In the genomic region with DNA sequence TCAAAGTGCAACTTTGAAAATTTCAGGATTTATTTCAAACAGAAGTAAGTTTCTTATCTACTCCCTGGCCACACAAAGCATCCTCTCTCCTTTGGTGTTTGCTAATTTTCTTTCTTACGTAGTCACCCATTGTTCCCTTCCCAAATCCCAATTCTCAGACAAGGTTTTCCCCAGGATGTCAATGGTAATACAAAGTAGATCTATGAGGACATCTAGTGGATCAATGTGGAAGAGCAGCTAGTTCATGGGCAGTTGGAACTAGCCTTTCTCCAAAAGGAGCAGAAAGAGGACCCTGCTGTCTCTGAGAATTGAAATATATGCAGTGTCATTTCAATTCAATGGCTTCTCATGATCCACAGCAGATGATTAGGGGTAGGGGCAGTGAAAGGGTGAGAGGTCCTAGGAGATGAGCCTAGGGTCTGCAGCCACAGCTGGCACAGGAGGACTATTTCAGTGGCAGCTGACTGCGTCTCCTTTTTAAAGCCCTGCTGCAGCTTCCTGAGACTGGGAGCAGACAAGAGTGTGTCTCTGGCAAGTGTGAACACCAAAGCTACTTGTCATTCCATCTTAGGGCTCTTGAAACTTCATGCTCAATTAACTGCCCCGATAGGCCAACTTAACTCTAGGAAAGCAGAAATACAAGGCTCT, we compare ENCODE assay signal across 8 cellular contexts.
DNase-seq lines count a peak whose midpoint lies in the region; ATAC-seq, FAIRE-seq and TF ChIP-seq lines count a peak whose summit lies in the region.

No MANE protein-coding gene starts in this region.

- no peaks in the 10 kb centered on the region for H3K9me3 ChIP-seq in transverse colon

- peak overlapping the region in 2 of 5 experiments; percentile 4 to 14 for H3K27ac Mint-ChIP-seq in brain

- DNase-seq in AML-193 (lab: John Stamatoyannopoulos, UW) (peak; percentile 19 to 32), NCI-H1930 (lab: John Stamatoyannopoulos, UW) (peak; percentile 13 to 21), transverse colon (no peak)

- peak overlapping the region in 1 of 4 donors; percentile 3 for H3K27ac ChIP-seq in transverse colon

- in situ Hi-C loops in transverse colon (cut with MboI; ENCODE audit: low pct_ligation_motif_present in 1 of 4, low pct_unique_long_range_greater_than_20kb in 1 of 4, low sequenced_read_pairs in 3 of 4) = no loop called here

- WGBS in transverse colon (ENCODE audit: low coverage in 1 of 2), 2 donors = 14 to 52% methylated on average over 1 to 3 of the region's 3 CpGs

- no peak overlapping the region for H3K4me3 Mint-ChIP-seq in brain

- H3K4me3 ChIP-seq in transverse colon = no peak overlapping the region

- TF ChIP-seq POLR2A in transverse colon (IDR thresholded peaks at IDR 0.05) = no peak

- peak; percentile 49 for ATAC-seq in GM18909 (IDR thresholded peaks at IDR 0.05; ENCODE audit: poor library complexity, unreplicated experiment)
- no peak for ATAC-seq in GM21737 (IDR thresholded peaks at IDR 0.05; ENCODE audit: unreplicated experiment)
- ATAC-seq in HG03108 (IDR thresholded peaks at IDR 0.05; ENCODE audit: unreplicated experiment) = no peak

- H3K4me1 Mint-ChIP-seq in brain = peaks cover 19% of the 10 kb centered on the region

- H3K9me3 Mint-ChIP-seq in brain = peaks cover 0 to 3% (median 0%) of the 10 kb centered on the region in 5 experiments

- intact Hi-C loops in transverse colon (cut with DNase I; ENCODE audit: low total_unique reads) = loop anchor here (10.0 kb wide), 1 partner anchor 1600 kb away; a partner anchor contains a TSS

- peaks cover 0 to 7% (median 2%) of the 10 kb centered on the region in 4 donors for H3K4me1 ChIP-seq in transverse colon

- peaks cover 9% of the 10 kb centered on the region for H3K27me3 Mint-ChIP-seq in brain

- H3K27me3 ChIP-seq in transverse colon = no peaks in the 10 kb centered on the region

- H3K36me3 Mint-ChIP-seq in brain = no peaks in the 10 kb centered on the region

- FAIRE-seq in islet of Langerhans (lab: Jason Lieb, UNC) = peak; percentile 82

- no peaks in the 10 kb centered on the region for H3K36me3 ChIP-seq in transverse colon

- TF ChIP-seq EP300 in transverse colon (IDR thresholded peaks at IDR 0.05; ENCODE audit: low read depth) = no peak

- TF ChIP-seq CTCF in brain (conservative IDR thresholded peaks at IDR 0.05) (peak; percentile 66 to 84), transverse colon (IDR thresholded peaks at IDR 0.05) (peak; percentile 60 to 77 (median 73))
